29 cellular contexts compared by ENCODE assay signal in genomic region chr7:71504697-71505441, GRCh38.
"Had no signal": no experiment of that assay in that cellular context is flagged by ENCODE, and none has a peak within 500 bp of the region (broad histone marks: within the 10 kb centered on the region; RNA-seq: fewer than 3 reads in every experiment).

No MANE protein-coding gene starts in this region.

- H3K36me3 ChIP-seq: colonic mucosa, esophagus muscularis mucosa, gastroesophageal sphincter, heart left ventricle, right lobe of liver, thoracic aorta, tibial nerve, upper lobe of right lung, uterus had no signal

- H2AFZ ChIP-seq: hepatocyte, parathyroid adenoma had no signal

- H3K4me2 ChIP-seq: hepatocyte had no signal

- DNase-seq: colonic mucosa; effector CD8-positive, alpha-beta T cell; foreskin keratinocyte; heart left ventricle; mucosa of descending colon; naive B cell; right lobe of liver; small intestine; stimulated activated CD4-positive, alpha-beta T cell treated with anti-CD3 and anti-CD28 coated beads, Interleukin-15, amount 100 ng/mL, for 24 hours; stimulated activated CD4-positive, alpha-beta T cell treated with anti-CD3 and anti-CD28 coated beads, Interleukin-2, amount 100 ng/mL, for 48 hours; stimulated activated naive B cell treated with anti-CD40 and anti-IgM and Interleukin-4, amounts not matched to agents 10 μg/mL and 1 μg/mL and 100 μg/mL, for 72 hours; upper lobe of right lung; uterus had no signal

- H3K27ac ChIP-seq: colonic mucosa, esophagus muscularis mucosa, foreskin keratinocyte, gastroesophageal sphincter, heart left ventricle, hepatocyte, parathyroid adenoma, right lobe of liver, thoracic aorta, tibial nerve, upper lobe of right lung, uterus had no signal

- H3K27me3 ChIP-seq: colonic mucosa, esophagus muscularis mucosa, foreskin keratinocyte, gastroesophageal sphincter, heart left ventricle, hepatocyte, right lobe of liver, tibial nerve, upper lobe of right lung, uterus had no signal

- H3K4me3 Mint-ChIP-seq: dendritic cell treated with granulocyte-macrophage colony-stimulating factor and Interleukin-4, amounts not matched to agents 40 ng/mL and 50 ng/mL, for 4 days; memory B cell; mesothelial cell of epicardium; naive B cell; natural killer cell treated with Interleukin-12 subunit alpha and Interleukin-12 subunit beta and Interleukin-15 and Interleukin-18, amount 100 ng/mL, for 72 hours; neural crest cell; stimulated activated naive B cell treated with anti-CD40 and anti-IgM and Interleukin-4, amounts not matched to agents 10 μg/mL and 1 μg/mL and 100 μg/mL, for 72 hours; stimulated activated naive CD8-positive, alpha-beta T cell treated with anti-CD3 and anti-CD28 coated beads, Interleukin-15, Interleukin-2, amounts not matched to agents 100 ng/mL and 50 ng/mL, for 24 hours had no signal

- H3K4me1 Mint-ChIP-seq: memory B cell; mesothelial cell of epicardium; naive B cell; stimulated activated naive B cell treated with anti-CD40 and anti-IgM and Interleukin-4, amounts not matched to agents 10 μg/mL and 1 μg/mL and 100 μg/mL, for 72 hours had no signal

- FAIRE-seq: endothelial cell of umbilical vein, keratinocyte, small intestine had no signal

- H3K9me3 ChIP-seq: colonic mucosa, esophagus muscularis mucosa, gastroesophageal sphincter, heart left ventricle, right lobe of liver, thoracic aorta, tibial nerve, upper lobe of right lung, uterus had no signal

- H3K27me3 Mint-ChIP-seq: dendritic cell treated with granulocyte-macrophage colony-stimulating factor and Interleukin-4, amounts not matched to agents 40 ng/mL and 50 ng/mL, for 4 days; memory B cell; naive B cell; natural killer cell treated with Interleukin-12 subunit alpha and Interleukin-12 subunit beta and Interleukin-15 and Interleukin-18, amount 100 ng/mL, for 72 hours; stimulated activated naive B cell treated with anti-CD40 and anti-IgM and Interleukin-4, amounts not matched to agents 10 μg/mL and 1 μg/mL and 100 μg/mL, for 72 hours; stimulated activated naive CD8-positive, alpha-beta T cell treated with anti-CD3 and anti-CD28 coated beads, Interleukin-15, Interleukin-2, amounts not matched to agents 100 ng/mL and 50 ng/mL, for 24 hours had no signal

- H3K79me2 ChIP-seq: hepatocyte, parathyroid adenoma had no signal

- H3K4me3 ChIP-seq: colonic mucosa, esophagus muscularis mucosa, gastroesophageal sphincter, heart left ventricle, hepatocyte, lung, mucosa of descending colon, right lobe of liver, thoracic aorta, tibial nerve, upper lobe of right lung, uterus had no signal

- H3K27ac Mint-ChIP-seq: dendritic cell treated with granulocyte-macrophage colony-stimulating factor and Interleukin-4, amounts not matched to agents 40 ng/mL and 50 ng/mL, for 4 days; memory B cell; mesothelial cell of epicardium; naive B cell; natural killer cell treated with Interleukin-12 subunit alpha and Interleukin-12 subunit beta and Interleukin-15 and Interleukin-18, amount 100 ng/mL, for 72 hours; progenitor cell of endocrine pancreas; stimulated activated naive B cell treated with anti-CD40 and anti-IgM and Interleukin-4, amounts not matched to agents 10 μg/mL and 1 μg/mL and 100 μg/mL, for 72 hours; stimulated activated naive CD8-positive, alpha-beta T cell treated with anti-CD3 and anti-CD28 coated beads, Interleukin-15, Interleukin-2, amounts not matched to agents 100 ng/mL and 50 ng/mL, for 24 hours had no signal

- H3K36me3 Mint-ChIP-seq: memory B cell; mesothelial cell of epicardium; naive B cell; natural killer cell treated with Interleukin-12 subunit alpha and Interleukin-12 subunit beta and Interleukin-15 and Interleukin-18, amount 100 ng/mL, for 72 hours; stimulated activated naive B cell treated with anti-CD40 and anti-IgM and Interleukin-4, amounts not matched to agents 10 μg/mL and 1 μg/mL and 100 μg/mL, for 72 hours had no signal

- H3K4me1 ChIP-seq: colonic mucosa, foreskin keratinocyte, heart left ventricle, parathyroid adenoma, right lobe of liver, tibial nerve, upper lobe of right lung, uterus had no signal

- H3K9ac ChIP-seq: parathyroid adenoma had no signal
